Comparison of ENCODE assay signal across 1 cellular context in the genomic region with DNA sequence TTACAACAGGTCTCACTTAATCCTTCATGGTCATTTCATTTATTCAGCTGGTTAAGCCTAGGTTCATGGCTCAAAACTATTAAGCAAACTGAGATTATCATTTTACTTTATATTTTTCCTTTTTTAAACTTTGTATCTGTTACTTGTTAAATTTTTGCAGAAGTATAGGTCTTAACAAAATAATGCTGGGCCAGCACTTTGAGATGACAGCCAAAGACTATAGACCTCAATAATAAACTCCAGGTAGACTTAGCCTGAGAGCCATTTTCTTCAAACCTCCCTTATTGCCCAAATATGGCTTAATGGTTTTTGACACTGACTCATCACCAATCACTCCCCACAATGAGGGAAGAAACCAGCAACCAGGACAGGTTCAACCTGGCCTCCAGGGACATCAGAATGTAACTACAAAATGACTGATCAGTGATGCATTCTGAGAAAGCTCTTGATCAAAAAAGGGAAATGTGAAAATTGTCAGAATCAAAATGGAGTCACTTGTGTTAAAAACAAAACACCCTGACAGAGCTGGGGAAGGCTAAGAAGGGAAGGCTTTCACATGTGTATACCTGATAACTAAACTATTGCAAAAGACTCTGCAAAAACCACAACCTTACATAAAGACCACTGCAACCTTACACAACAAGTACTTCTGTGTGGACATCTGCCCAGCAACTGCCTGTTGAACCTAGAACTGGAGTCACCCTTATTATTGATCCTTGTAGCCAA.
TF ChIP-seq lines count a peak whose summit lies in the region.

No MANE protein-coding gene starts in this region.

TF ChIP-seq in K562, 482 proteins besides CTCF, POLR2A, EP300 and RAD21 (continued from another document):
- TF ChIP-seq MBD1 (CRISPR knock-in tag; IDR thresholded peaks at IDR 0.05) (no peak), SP2 (IDR thresholded peaks at IDR 0.05; ENCODE audit: extremely low read depth, low read depth, low read length, poor library complexity, severe bottlenecking) (no peak), PTRF (tag; IDR thresholded peaks at IDR 0.05) (peak; percentile 75)
